Comparison of ENCODE assay signal across 3 cellular contexts in the genomic region with DNA sequence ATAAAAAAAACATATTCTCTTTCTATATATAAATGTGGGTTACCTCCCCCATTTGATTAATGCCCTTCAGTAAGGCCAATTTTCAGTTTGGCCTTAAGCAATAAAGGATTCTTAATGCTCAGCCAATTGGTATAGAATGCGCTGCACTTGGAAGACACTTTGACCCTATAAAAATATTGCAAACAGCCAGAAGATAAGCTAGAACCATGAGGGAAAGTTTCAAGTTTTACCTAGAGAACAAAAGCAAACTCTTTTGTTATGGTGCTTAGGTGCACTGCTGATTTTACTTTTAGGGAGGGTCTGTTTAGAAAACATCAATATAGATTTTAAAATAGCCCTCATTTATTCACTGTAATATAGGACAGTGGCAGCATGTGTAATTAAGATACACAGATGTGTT.
"Had no signal": no experiment of that assay in that cellular context is flagged by ENCODE, and none has a peak within 500 bp of the region (broad histone marks: within the 10 kb centered on the region; RNA-seq: fewer than 3 reads in every experiment).

No MANE protein-coding gene starts in this region.

- H3K4me3 ChIP-seq: GM12878 had no signal

- DNase-seq: GDM1, GF-D8 had no signal

- ATAC-seq: GM12878 had no signal
